ENCODE assay signal across 8 cellular contexts in genomic region chr1:154983776-154984466, GRCh38. TPM values are rescaled to one million over a fixed set of nuclear protein-coding genes. Genes with fewer than 3 reads are reported as not detected.
DNase-seq lines count a peak whose midpoint lies in the region; FAIRE-seq and TF ChIP-seq lines count a peak whose summit lies in the region.

No MANE protein-coding gene starts in this region.

- no peak overlapping the region for H3K14ac ChIP-seq in H1 (ENCODE audit: insufficient read length)

- no peaks in the 10 kb centered on the region for H3K9me3 ChIP-seq in BLaER1 treated with 17β-estradiol and CSF1 and Interleukin-3, amounts not matched to agents 10 nM and 100 nM (replicated peaks in 1 of 11)
- H3K9me3 ChIP-seq in Karpas-422 (ENCODE audit: low read length) (no peaks in the 10 kb centered on the region), H1 (ENCODE audit: insufficient read depth in 2 of 2, low read depth in 1 of 2, low read length in 1 of 2) (no peaks in the 10 kb centered on the region), neuron (ENCODE audit: low read length) (no peaks in the 10 kb centered on the region)

- H2BK5ac ChIP-seq in H1 (ENCODE audit: low read depth, low read length), result peak overlapping the region; percentile 86; the same call in 1 of the 2 replicates

- H3K79me1 ChIP-seq in H1 (ENCODE audit: low read depth, low read length), result peaks cover 4% of the 10 kb centered on the region; the same call in 1 of the 2 replicates

- TF ChIP-seq EP300 in H1 (IDR thresholded peaks at IDR 0.05; ENCODE audit: borderline replicate concordance in 1 of 2, low read depth in 2 of 2, low read length in 2 of 2), result no peak

- H2AFZ ChIP-seq in Karpas-422 (ENCODE audit: low read length) (no peak overlapping the region), H1 (ENCODE audit: low read length) (no peak overlapping the region), neuron (ENCODE audit: low read depth, low read length) (no peak overlapping the region)

- H3K23me2 ChIP-seq in H1 (ENCODE audit: low read depth, low read length), result peaks cover 5% of the 10 kb centered on the region

- H4K91ac ChIP-seq in H1 (replicated peaks; ENCODE audit: insufficient read length, low read length), result peak overlapping the region; percentile 22

- peak overlapping the region; percentile 49 to 84 (median 80); a peak in 21 of 22 replicates for H3K27ac ChIP-seq in BLaER1 treated with 17β-estradiol and CSF1 and Interleukin-3, amounts not matched to agents 10 nM and 100 nM
- H3K27ac ChIP-seq in Karpas-422 (ENCODE audit: low read length) (peak overlapping the region; percentile 64; the same call in 1 of the 2 replicates), H1 (ENCODE audit: low read depth, low read length) (peak overlapping the region; percentile 76)

- 21% methylated on average over 17 of the region's 17 CpGs; no CpG with 5 or more reads in 1 of the 2 experiments for WGBS in H1 (ENCODE audit: extremely low coverage in 1 of 2, insufficient coverage in 1 of 2, insufficient read length in 1 of 2, insufficient replicate concordance in 2 of 2, low coverage in 1 of 2, low lambda C conversion rate in 2 of 2, missing lambda C conversion rate in 1 of 2), 2 experiments

- no peak for TF ChIP-seq RAD21 in H1 (IDR thresholded peaks at IDR 0.05 in 1 of 2, conservative IDR thresholded peaks at IDR 0.05 in 1 of 2; ENCODE audit: low read depth in 2 of 2, low read length in 2 of 2)

- H2AK5ac ChIP-seq in H1 (ENCODE audit: low read depth, low read length), result no peak overlapping the region

- CTCF ChIA-PET in H1 (lab: Charles Lee; ENCODE audit: partially characterized antibody), result interaction anchor here (0.6 to 20.6 kb wide), 22 partner anchors 10 to 773 kb away, joined by 3 to 334 read pairs (median 4); partner anchors contain the start of genes LENEP, PBXIP1, PMVK and PYGO2

- H4K8ac ChIP-seq in H1 (ENCODE audit: extremely low read depth, insufficient read depth, low read length), result peak overlapping the region; percentile 82; the same call in 1 of the 2 replicates

- H3K4me2 ChIP-seq in BLaER1 treated with 17β-estradiol and CSF1 and Interleukin-3, amounts not matched to agents 10 nM and 100 nM, result peak overlapping the region; percentile 88 to 100 (median 97)
- peak overlapping the region; percentile 86 for H3K4me2 ChIP-seq in Karpas-422 (ENCODE audit: low read depth, low read length, poor library complexity, severe bottlenecking)
- peak overlapping the region; percentile 86 to 93 for H3K4me2 ChIP-seq in H1 (ENCODE audit: insufficient read depth in 1 of 2, low read depth in 2 of 2, low read length in 2 of 2)

- H3K23ac ChIP-seq in H1 (ENCODE audit: insufficient read length), result no peak overlapping the region

- H3K56ac ChIP-seq in H1 (replicated peaks; ENCODE audit: insufficient read length, low read depth, low read length), result no peak overlapping the region

- POLR2A ChIA-PET in H1 (lab: Charles Lee; ENCODE audit: partially characterized antibody), result interaction anchor here (0.6 to 42.8 kb wide), 12 partner anchors 11 to 273 kb away, joined by 3 to 702 read pairs (median 8); partner anchors contain the start of genes CKS1B, EFNA4, LENEP and PBXIP1

- no peak overlapping the region for H3K4ac ChIP-seq in H1 (replicated peaks; ENCODE audit: insufficient read length, low read depth, low read length)

- H3K9me2 ChIP-seq in Karpas-422 (replicated peaks; ENCODE audit: insufficient read depth, low read length), result no peaks in the 10 kb centered on the region

- peaks cover 23% of the 10 kb centered on the region for H3K79me2 ChIP-seq in Karpas-422 (ENCODE audit: low read length)
- H3K79me2 ChIP-seq in H1 (ENCODE audit: control insufficient read depth in 1 of 2, insufficient read depth in 2 of 2, low read length in 2 of 2), result peaks cover 4 to 61% of the 10 kb centered on the region in 2 experiments

- FAIRE-seq in H1 (lab: Jason Lieb, UNC), result no peak

- DNase-seq in Karpas-422 (no peak), H1 (ENCODE audit: low read depth in 1 of 2, low spot score in 2 of 2) (no peak), kidney glomerular epithelial cell (lab: John Stamatoyannopoulos, UW) (no peak), NCI-H2196 treated with DMSO at 0.1 percent for 48 hours (lab: John Stamatoyannopoulos, UW; ENCODE audit: unreplicated experiment) (no peak), NCI-H146 (lab: John Stamatoyannopoulos, UW) (no peak), NCI-H526 treated with DMSO at 0.1 percent for 48 hours (lab: John Stamatoyannopoulos, UW) (no peak)

- peak overlapping the region; percentile 19; the same call in 1 of the 2 replicates for H2BK12ac ChIP-seq in H1 (ENCODE audit: low read depth, low read length)

- H3K4me3 ChIP-seq in BLaER1 treated with 17β-estradiol and CSF1 and Interleukin-3, amounts not matched to agents 10 nM and 100 nM, result peak overlapping the region; percentile 73 to 91 (median 84)
- H3K4me3 ChIP-seq in Karpas-422 (ENCODE audit: low read length) (peak overlapping the region; percentile 92), H1 (ENCODE audit: extremely low read depth in 1 of 4, insufficient read depth in 2 of 4, low read depth in 3 of 4, low read length in 4 of 4) (peak overlapping the region; percentile 87 to 99 (median 96)), neuron (ENCODE audit: low read length) (peak overlapping the region; percentile 62)

- peaks cover 0 to 28% (median 21%) of the 10 kb centered on the region in 11 experiments; a peak in 16 of 22 replicates for H4K20me1 ChIP-seq in BLaER1 treated with 17β-estradiol and CSF1 and Interleukin-3, amounts not matched to agents 10 nM and 100 nM
- H4K20me1 ChIP-seq in Karpas-422 (ENCODE audit: insufficient read depth, low read depth, low read length), result no peaks in the 10 kb centered on the region
- H4K20me1 ChIP-seq in H1 (replicated peaks in 1 of 2; ENCODE audit: control insufficient read depth in 1 of 2, insufficient read depth in 2 of 2, low read length in 2 of 2), result peaks cover 14% of the 10 kb centered on the region in 2 experiments

- peaks cover 23 to 71% (median 57%) of the 10 kb centered on the region in 11 experiments for H3K36me3 ChIP-seq in BLaER1 treated with 17β-estradiol and CSF1 and Interleukin-3, amounts not matched to agents 10 nM and 100 nM
- H3K36me3 ChIP-seq in Karpas-422 (ENCODE audit: insufficient read depth, low read length) (peaks cover 21% of the 10 kb centered on the region), H1 (ENCODE audit: control insufficient read depth in 2 of 4, insufficient read depth in 4 of 4, low read length in 3 of 4) (peaks cover 15 to 39% (median 30%) of the 10 kb centered on the region in 4 experiments), neuron (ENCODE audit: insufficient read depth, low read length) (peaks cover 24% of the 10 kb centered on the region)

- H4K5ac ChIP-seq in H1 (ENCODE audit: insufficient read length, low read depth, low read length), result peak overlapping the region; percentile 7

- H2BK15ac ChIP-seq in H1 (ENCODE audit: low read length), result no peak overlapping the region

- H3K9ac ChIP-seq in BLaER1 treated with 17β-estradiol and CSF1 and Interleukin-3, amounts not matched to agents 10 nM and 100 nM, result peak overlapping the region; percentile 76 to 91 (median 87)
- H3K9ac ChIP-seq in Karpas-422 (ENCODE audit: low read length) (peak overlapping the region; percentile 91), H1 (replicated peaks in 1 of 4; ENCODE audit: extremely low read depth in 1 of 4, low read depth in 3 of 4, low read length in 3 of 4) (peak overlapping the region; percentile 78 to 97 (median 86))

- no peak overlapping the region for H2BK120ac ChIP-seq in H1 (replicated peaks; ENCODE audit: low read depth, low read length)

- TF ChIP-seq POLR2A in H1 (IDR thresholded peaks at IDR 0.05; ENCODE audit: control extremely low read depth in 1 of 2, low read depth in 2 of 2, low read length in 2 of 2), result peak in 1 of 2 experiments; percentile 63; a peak in 1 of 3 replicates

- peaks cover 32 to 59% (median 44%) of the 10 kb centered on the region in 10 experiments for H3K4me1 ChIP-seq in BLaER1 treated with 17β-estradiol and CSF1 and Interleukin-3, amounts not matched to agents 10 nM and 100 nM
- peaks cover 17% of the 10 kb centered on the region for H3K4me1 ChIP-seq in Karpas-422 (ENCODE audit: low read length)
- H3K4me1 ChIP-seq in H1 (replicated peaks in 1 of 4; ENCODE audit: control insufficient read depth in 3 of 4, insufficient read depth in 4 of 4, low read length in 3 of 4), result peaks cover 0 to 6% (median 2%) of the 10 kb centered on the region in 4 experiments; a peak in 3 of 7 replicates
- peaks cover 10% of the 10 kb centered on the region for H3K4me1 ChIP-seq in neuron (ENCODE audit: insufficient read depth, low read length)

- no peaks in the 10 kb centered on the region for H3K27me3 ChIP-seq in BLaER1 treated with 17β-estradiol and CSF1 and Interleukin-3, amounts not matched to agents 10 nM and 100 nM
- no peaks in the 10 kb centered on the region for H3K27me3 ChIP-seq in Karpas-422 (ENCODE audit: low read length)
- no peaks in the 10 kb centered on the region for H3K27me3 ChIP-seq in H1 (replicated peaks in 1 of 4; ENCODE audit: control insufficient read depth in 3 of 4, extremely low read depth in 1 of 4, insufficient read depth in 3 of 4, low read length in 3 of 4)
- no peaks in the 10 kb centered on the region for H3K27me3 ChIP-seq in neuron (ENCODE audit: insufficient read depth, low read length)

- no peak for TF ChIP-seq CTCF in H1 (IDR thresholded peaks at IDR 0.05; ENCODE audit: control extremely low read depth in 1 of 3, insufficient read depth in 1 of 3, low read depth in 1 of 3, low read length in 3 of 3)

- H2BK20ac ChIP-seq in H1 (ENCODE audit: low read length), result no peak overlapping the region

- H3K18ac ChIP-seq in H1 (ENCODE audit: extremely low read depth, low read length), result peak overlapping the region; percentile 34; the same call in 1 of the 2 replicates

RNA-seq across cellular contexts. Expression of gene FLAD1, which starts 0.8 kb away (rescaled TPM):
- 48.7 and 57.3 TPM in 2 replicates for total RNA-seq in Karpas-422 (2014; rRNA removed; shearing (Covaris generic); ENCODE audit: low replicate concordance)
- total RNA-seq in H1 (2021; fragmentation: NEBNext Ultra II Directional; extraction: Animal tissue kit (Norgen Biotek cat#: 25700)), result 97.4 and 104 TPM in 2 replicates
- 143 and 189 TPM in 2 replicates for polyA plus RNA-seq in H1 (2011; rRNA removed)
- polyA plus RNA-seq in H1 (2011; cell fraction: cytosol; rRNA removed), result 152 TPM
- 250 TPM for polyA plus RNA-seq in H1 (2011; cell fraction: nucleus; rRNA removed)
- 116 to 134 TPM (median 122 TPM) in 4 replicates for polyA plus RNA-seq in H1 (2012, experiment 1 of 2)
- 127 TPM for polyA plus RNA-seq in H1 (2012, experiment 2 of 2)
- polyA plus RNA-seq in H1 (2013, experiment 1 of 2), result 95.1 TPM
- 95.5 TPM for polyA plus RNA-seq in H1 (2013, experiment 2 of 2)
- 149 and 177 TPM in 2 replicates for polyA minus RNA-seq in H1 (2011; rRNA and poly(A)+ RNA removed)
- polyA minus RNA-seq in H1 (2011; cell fraction: cytosol; rRNA and poly(A)+ RNA removed), result 69.5 TPM
- 81.1 TPM for polyA minus RNA-seq in H1 (2011; cell fraction: nucleus; rRNA and poly(A)+ RNA removed)

RNA-seq across cellular contexts. Expression of gene CKS1B, which starts 9.4 kb away (rescaled TPM):
- total RNA-seq in Karpas-422 (2014; rRNA removed; shearing (Covaris generic); ENCODE audit: low replicate concordance), result 110 and 225 TPM in 2 replicates
- total RNA-seq in H1 (2021; fragmentation: NEBNext Ultra II Directional; extraction: Animal tissue kit (Norgen Biotek cat#: 25700)), result 284 and 294 TPM in 2 replicates
- polyA plus RNA-seq in H1 (2011; rRNA removed), result 801 and 1,025 TPM in 2 replicates
- 668 TPM for polyA plus RNA-seq in H1 (2011; cell fraction: cytosol; rRNA removed)
- polyA plus RNA-seq in H1 (2011; cell fraction: nucleus; rRNA removed), result 301 TPM
- 458 to 597 TPM (median 493 TPM) in 4 replicates for polyA plus RNA-seq in H1 (2012, experiment 1 of 2)
- polyA plus RNA-seq in H1 (2012, experiment 2 of 2), result 299 TPM
- polyA plus RNA-seq in H1 (2013, experiment 1 of 2), result 459 TPM
- 480 TPM for polyA plus RNA-seq in H1 (2013, experiment 2 of 2)
- 354 and 434 TPM in 2 replicates for polyA minus RNA-seq in H1 (2011; rRNA and poly(A)+ RNA removed)
- 129 TPM for polyA minus RNA-seq in H1 (2011; cell fraction: cytosol; rRNA and poly(A)+ RNA removed)
- 123 TPM for polyA minus RNA-seq in H1 (2011; cell fraction: nucleus; rRNA and poly(A)+ RNA removed)

RNA-seq across cellular contexts. Expression of gene LENEP, which starts 9.5 kb away (rescaled TPM):
- total RNA-seq in Karpas-422 (2014; rRNA removed; shearing (Covaris generic); ENCODE audit: low replicate concordance), result 2.6 TPM in 1 of 2 replicates, not detected in the other
- 1.2 and 1.3 TPM in 2 replicates for total RNA-seq in H1 (2021; fragmentation: NEBNext Ultra II Directional; extraction: Animal tissue kit (Norgen Biotek cat#: 25700))
- polyA plus RNA-seq in H1 (2011; rRNA removed), result 1.1 TPM in 1 of 2 replicates, not detected in the other
- 0.23 TPM for polyA plus RNA-seq in H1 (2011; cell fraction: cytosol; rRNA removed)
- 1.5 TPM for polyA plus RNA-seq in H1 (2011; cell fraction: nucleus; rRNA removed)
- polyA plus RNA-seq in H1 (2012, experiment 1 of 2), result 0.32 TPM in 1 of 4 replicates, not detected in the others
- not detected for polyA plus RNA-seq in H1 (2012, experiment 2 of 2)
- 0.61 TPM for polyA plus RNA-seq in H1 (2013, experiment 1 of 2)
- not detected for polyA plus RNA-seq in H1 (2013, experiment 2 of 2)
- 6.1 and 8.4 TPM in 2 replicates for polyA minus RNA-seq in H1 (2011; rRNA and poly(A)+ RNA removed)
- not detected for polyA minus RNA-seq in H1 (2011; cell fraction: cytosol; rRNA and poly(A)+ RNA removed)
- 15.3 TPM for polyA minus RNA-seq in H1 (2011; cell fraction: nucleus; rRNA and poly(A)+ RNA removed)

RNA-seq across cellular contexts. Expression of gene SHC1, which starts 13.4 kb away (rescaled TPM):
- total RNA-seq in Karpas-422 (2014; rRNA removed; shearing (Covaris generic); ENCODE audit: low replicate concordance), result 27.8 and 35.3 TPM in 2 replicates
- total RNA-seq in H1 (2021; fragmentation: NEBNext Ultra II Directional; extraction: Animal tissue kit (Norgen Biotek cat#: 25700)), result 204 and 212 TPM in 2 replicates
- polyA plus RNA-seq in H1 (2011; rRNA removed), result 177 and 197 TPM in 2 replicates
- polyA plus RNA-seq in H1 (2011; cell fraction: cytosol; rRNA removed), result 199 TPM
- 757 TPM for polyA plus RNA-seq in H1 (2011; cell fraction: nucleus; rRNA removed)
- polyA plus RNA-seq in H1 (2012, experiment 1 of 2), result 146 to 233 TPM (median 185 TPM) in 4 replicates
- polyA plus RNA-seq in H1 (2012, experiment 2 of 2), result 206 TPM
- 197 TPM for polyA plus RNA-seq in H1 (2013, experiment 1 of 2)
- polyA plus RNA-seq in H1 (2013, experiment 2 of 2), result 196 TPM
- 204 and 224 TPM in 2 replicates for polyA minus RNA-seq in H1 (2011; rRNA and poly(A)+ RNA removed)
- 101 TPM for polyA minus RNA-seq in H1 (2011; cell fraction: cytosol; rRNA and poly(A)+ RNA removed)
- 123 TPM for polyA minus RNA-seq in H1 (2011; cell fraction: nucleus; rRNA and poly(A)+ RNA removed)

RNA-seq across cellular contexts. Expression of gene ZBTB7B, which starts 18.7 kb away (rescaled TPM):
- total RNA-seq in Karpas-422 (2014; rRNA removed; shearing (Covaris generic); ENCODE audit: low replicate concordance), result 17.1 and 31.0 TPM in 2 replicates
- total RNA-seq in H1 (2021; fragmentation: NEBNext Ultra II Directional; extraction: Animal tissue kit (Norgen Biotek cat#: 25700)), result 22.1 and 24.5 TPM in 2 replicates
- 36.9 and 38.3 TPM in 2 replicates for polyA plus RNA-seq in H1 (2011; rRNA removed)
- polyA plus RNA-seq in H1 (2011; cell fraction: cytosol; rRNA removed), result 28.7 TPM
- 38.2 TPM for polyA plus RNA-seq in H1 (2011; cell fraction: nucleus; rRNA removed)
- 11.5 to 24.0 TPM (median 20.2 TPM) in 4 replicates for polyA plus RNA-seq in H1 (2012, experiment 1 of 2)
- 15.2 TPM for polyA plus RNA-seq in H1 (2012, experiment 2 of 2)
- polyA plus RNA-seq in H1 (2013, experiment 1 of 2), result 8.9 TPM
- polyA plus RNA-seq in H1 (2013, experiment 2 of 2), result 9.4 TPM
- 16.1 and 19.4 TPM in 2 replicates for polyA minus RNA-seq in H1 (2011; rRNA and poly(A)+ RNA removed)
- 22.2 TPM for polyA minus RNA-seq in H1 (2011; cell fraction: cytosol; rRNA and poly(A)+ RNA removed)
- polyA minus RNA-seq in H1 (2011; cell fraction: nucleus; rRNA and poly(A)+ RNA removed), result 19.9 TPM
